Comparison of ENCODE assay signal across 25 cellular contexts in genomic region chr1:167775178-167775577, GRCh38. TPM values are rescaled to one million over a fixed set of nuclear protein-coding genes. Genes with fewer than 3 reads are reported as not detected.
DNase-seq lines count a peak whose midpoint lies in the region; ATAC-seq, FAIRE-seq and TF ChIP-seq lines count a peak whose summit lies in the region.
"Had no signal": no experiment of that assay in that cellular context is flagged by ENCODE, and none has a peak within 500 bp of the region (broad histone marks: within the 10 kb centered on the region; RNA-seq: fewer than 3 reads in every experiment).

No MANE protein-coding gene starts in this region.

- no peak overlapping the region for H3K4me3 ChIP-seq in IMR-90 (ENCODE audit: insufficient read depth, low read depth, low read length)
- H3K4me3 ChIP-seq in bronchial epithelial cell (ENCODE audit: low read depth, low read length) = no peak overlapping the region
- no peak overlapping the region for H3K4me3 ChIP-seq in gastroesophageal sphincter
- H3K4me3 ChIP-seq: dorsolateral prefrontal cortex, GM12878, heart left ventricle, left lung, skin epidermis, thyroid gland had no signal

- no peak overlapping the region for H3K4me2 ChIP-seq in IMR-90 (ENCODE audit: low read depth, low read length)

- no peaks in the 10 kb centered on the region for H3K27me3 ChIP-seq in IMR-90 (ENCODE audit: control insufficient read depth, insufficient read depth, low read length)
- H3K27me3 ChIP-seq in bronchial epithelial cell (ENCODE audit: control insufficient read depth, insufficient read depth, low read length) = no peaks in the 10 kb centered on the region
- H3K27me3 ChIP-seq in gastroesophageal sphincter = no peaks in the 10 kb centered on the region
- H3K27me3 ChIP-seq: dorsolateral prefrontal cortex, heart left ventricle, left lung, thyroid gland had no signal

- H4K8ac ChIP-seq in IMR-90 (ENCODE audit: low read depth in 2 of 2, low read length in 2 of 2) = no peak overlapping the region

- CTCF ChIA-PET in IMR-90 (lab: Yijun Ruan, JAX) = interaction anchor here (1.6 kb wide), 1 partner anchor 10 kb away, joined by 4 read pairs; no protein-coding TSS in a partner anchor

- intact Hi-C loops in IMR-90 (cut with micrococcal nuclease) = loop anchor here (5.0 kb wide), 1 partner anchor 48 kb away; no protein-coding TSS in a partner anchor

- no peak overlapping the region for H3K18ac ChIP-seq in IMR-90 (ENCODE audit: low read depth, low read length)

- no peak overlapping the region for H2AK5ac ChIP-seq in IMR-90 (ENCODE audit: low read depth, low read length)

- TF ChIP-seq CTCF in IMR-90 (conservative IDR thresholded peaks at IDR 0.05; ENCODE audit: low read depth, low read length) = no peak
- TF ChIP-seq CTCF in bronchial epithelial cell (IDR thresholded peaks at IDR 0.05; ENCODE audit: insufficient read depth, low read length, severe bottlenecking) = no peak
- TF ChIP-seq CTCF in gastroesophageal sphincter (IDR thresholded peaks at IDR 0.05) = no peak

- TF ChIP-seq RAD21 in IMR-90 (IDR thresholded peaks at IDR 0.05; ENCODE audit: low read length) = no peak

- 0 out of 2 replicates have a peak overlapping the region, but pooled peaks have one; percentile 31 for H3K4ac ChIP-seq in IMR-90 (ENCODE audit: low read depth, low read length)

- H3K9me3 ChIP-seq in IMR-90 (ENCODE audit: control insufficient read depth, insufficient read depth, low read length) (no peaks in the 10 kb centered on the region), gastroesophageal sphincter (no peaks in the 10 kb centered on the region)
- H3K9me3 ChIP-seq: heart left ventricle, left lung, thyroid gland had no signal

- FAIRE-seq in bronchial epithelial cell (lab: Jason Lieb, UNC) = no peak
- FAIRE-seq: GM12878, GM19239, H1, TTC549 had no signal

- H3K23ac ChIP-seq in IMR-90 (ENCODE audit: low read depth, low read length) = peak overlapping the region; percentile 48

- H4K91ac ChIP-seq in IMR-90 (ENCODE audit: insufficient read depth, low read depth, low read length) = no peak overlapping the region

- no peak overlapping the region for H2AK9ac ChIP-seq in IMR-90 (replicated peaks; ENCODE audit: low read depth, low read length, poor library complexity)

- peaks cover 26 to 48% of the 10 kb centered on the region in 2 experiments for H3K79me1 ChIP-seq in IMR-90 (ENCODE audit: low read depth in 1 of 2, low read length in 2 of 2)

- peaks cover 18% of the 10 kb centered on the region; the same call in 1 of the 2 replicates for H4K20me1 ChIP-seq in IMR-90 (ENCODE audit: insufficient read depth, low read length)

- H2BK20ac ChIP-seq in IMR-90 (ENCODE audit: low read depth, low read length) = no peak overlapping the region

- no peak for TF ChIP-seq EP300 in gastroesophageal sphincter (IDR thresholded peaks at IDR 0.05)

- DNase-seq in Daoy (ENCODE audit: low read depth) = peak; percentile 32
- peak; percentile 77 for DNase-seq in IMR-90
- peak; percentile 62 for DNase-seq in bronchial epithelial cell (ENCODE audit: low read depth)
- peak; percentile 87 for DNase-seq in iris pigment epithelial cell (ENCODE audit: low read depth)
- DNase-seq in DMS153 (lab: John Stamatoyannopoulos, UW) = no peak
- no peak for DNase-seq in C1 segment of cervical spinal cord (lab: John Stamatoyannopoulos, UW)
- no peak for DNase-seq in NCI-H2107 treated with DMSO at 0.1 percent for 48 hours (lab: John Stamatoyannopoulos, UW; ENCODE audit: unreplicated experiment)
- DNase-seq: activated CD4-positive, alpha-beta T cell treated with anti-CD3 and anti-CD28 coated beads for 4 hours; CD4-positive, CD25-positive, alpha-beta regulatory T cell; DMS 273 treated with DMSO at 0.1 percent for 48 hours; dorsolateral prefrontal cortex; erythroblast; heart left ventricle; Kasumi-1; left lung; NCI-H1417; NCI-H524; stimulated activated naive CD4-positive, alpha-beta T cell; thyroid gland had no signal

- WGBS in IMR-90 (ENCODE audit: extremely low coverage in 2 of 2, insufficient read length in 1 of 2), 2 experiments = no CpG with 5 or more reads among the region's 2 CpGs
- WGBS in gastroesophageal sphincter (ENCODE audit: low coverage in 1 of 2), 2 donors = 46 to 100% methylated on average over 1 to 2 of the region's 2 CpGs

- in situ Hi-C loops in IMR-90 (cut with MboI; ENCODE audit: low sequenced_read_pairs) = no loop called here

- ATAC-seq in IMR-90 (ENCODE audit: low read depth) (no peak), gastroesophageal sphincter (no peak)
- ATAC-seq: GM12878, heart left ventricle, left lung had no signal

- peaks cover 8% of the 10 kb centered on the region for H3K4me1 ChIP-seq in IMR-90 (ENCODE audit: control insufficient read depth, insufficient read depth, low read length)
- H3K4me1 ChIP-seq in gastroesophageal sphincter = peaks cover 0 to 16% (median 0%) of the 10 kb centered on the region in 3 donors
- H3K4me1 ChIP-seq: thyroid gland had no signal

- POLR2A ChIA-PET in IMR-90 (lab: Charles Lee; ENCODE audit: unreplicated experiment) = no interaction called here

- BruUV-seq in IMR-90 (replicated peaks; lab: Mats Ljungman, UMichigan) = no TSS peak

- no peak overlapping the region for H3K27ac ChIP-seq in IMR-90 (ENCODE audit: insufficient read depth, low read length)
- no peak overlapping the region for H3K27ac ChIP-seq in gastroesophageal sphincter
- H3K27ac ChIP-seq: dorsolateral prefrontal cortex, heart left ventricle, thyroid gland had no signal

- no peak for TF ChIP-seq POLR2A in IMR-90 (IDR thresholded peaks at IDR 0.05; ENCODE audit: low read depth, low read length)
- TF ChIP-seq POLR2A in gastroesophageal sphincter (IDR thresholded peaks at IDR 0.05) = no peak

- H2BK120ac ChIP-seq in IMR-90 (ENCODE audit: low read depth, low read length) = no peak overlapping the region

- no peak overlapping the region; the same call in 2 of the 3 replicates for H2BK15ac ChIP-seq in IMR-90 (ENCODE audit: low read depth, low read length)

- dilution Hi-C loops in IMR-90 (cut with HindIII; ENCODE audit: low sequenced_read_pairs, unreplicated experiment) = no loop called here

- H3K36me3 ChIP-seq in IMR-90 (ENCODE audit: control insufficient read depth, insufficient read depth, low read length) (peaks cover 16% of the 10 kb centered on the region), bronchial epithelial cell (ENCODE audit: control insufficient read depth, insufficient read depth, low read length) (peaks cover 12% of the 10 kb centered on the region), gastroesophageal sphincter (peaks cover 0 to 72% of the 10 kb centered on the region in 2 donors)
- H3K36me3 ChIP-seq: thyroid gland had no signal

- H2AFZ ChIP-seq in IMR-90 (replicated peaks; ENCODE audit: low read length, poor library complexity) = no peak overlapping the region

- H3K9me1 ChIP-seq in IMR-90 (ENCODE audit: insufficient read depth, low read length) = peaks cover 11% of the 10 kb centered on the region; the same call in 1 of the 2 replicates

- H4K5ac ChIP-seq in IMR-90 (ENCODE audit: low read depth, low read length) = no peak overlapping the region

- no peak overlapping the region for H3K9ac ChIP-seq in IMR-90 (ENCODE audit: low read depth, low read length)

- H3K56ac ChIP-seq in IMR-90 (ENCODE audit: extremely low read depth, insufficient read depth, low read length) = no peak overlapping the region

- no peak overlapping the region for H3K14ac ChIP-seq in IMR-90 (replicated peaks; ENCODE audit: low read depth, low read length)

- H2BK5ac ChIP-seq in IMR-90 (ENCODE audit: low read depth, low read length, poor library complexity, severe bottlenecking) = peak overlapping the region; percentile 6

TF ChIP-seq in IMR-90, 13 proteins besides CTCF, POLR2A, EP300 and RAD21:
- no peak for TF ChIP-seq ELK1 (IDR thresholded peaks at IDR 0.05; ENCODE audit: borderline replicate concordance, low read depth, low read length)
- TF ChIP-seq MAZ (IDR thresholded peaks at IDR 0.05; ENCODE audit: borderline replicate concordance, low read depth, low read length) = no peak
- no peak; the same call in 1 of the 2 replicates for TF ChIP-seq FOS (IDR thresholded peaks at IDR 0.05; ENCODE audit: low read depth, low read length)
- TF ChIP-seq MXI1 (IDR thresholded peaks at IDR 0.05; ENCODE audit: borderline replicate concordance, low read depth, low read length) = no peak
- no peak for TF ChIP-seq USF2 (IDR thresholded peaks at IDR 0.05; ENCODE audit: low read depth, low read length)
- no peak for TF ChIP-seq RFX5 (IDR thresholded peaks at IDR 0.05; ENCODE audit: low read depth, low read length)
- TF ChIP-seq NFE2L2 (IDR thresholded peaks at IDR 0.05; ENCODE audit: low read depth, low read length) = no peak
- no peak for TF ChIP-seq SMC3 (IDR thresholded peaks at IDR 0.05; ENCODE audit: low read depth, low read length)
- TF ChIP-seq BHLHE40 (IDR thresholded peaks at IDR 0.05; ENCODE audit: low read depth, low read length) = no peak
- TF ChIP-seq CHD1 (IDR thresholded peaks at IDR 0.05; ENCODE audit: low read depth, low read length) = no peak
- TF ChIP-seq MAFK (IDR thresholded peaks at IDR 0.05; ENCODE audit: low read depth, low read length) = no peak
- no peak for TF ChIP-seq CEBPB (IDR thresholded peaks at IDR 0.05; ENCODE audit: low read depth, low read length)
- no peak for TF ChIP-seq RCOR1 (IDR thresholded peaks at IDR 0.05; ENCODE audit: insufficient replicate concordance, low read length)

RNA-seq across cellular contexts. Expression of gene MPZL1, which starts 53.4 kb away (rescaled TPM):
- 52.1 and 66.0 TPM in 2 replicates for total RNA-seq in Daoy (2014; rRNA removed; shearing (Covaris generic))
- total RNA-seq in IMR-90 (2012; rRNA removed) = 81.7 and 87.3 TPM in 2 replicates
- 48.0 and 55.3 TPM in 2 replicates for polyA plus RNA-seq in IMR-90 (2012; rRNA removed)
- polyA plus RNA-seq in IMR-90 (2012; cell fraction: cytosol; rRNA removed) = 28.8 and 39.7 TPM in 2 replicates
- 22.6 and 65.6 TPM in 2 replicates for polyA plus RNA-seq in IMR-90 (2012; cell fraction: nucleus; rRNA removed; ENCODE audit: low replicate concordance)
- total RNA-seq in bronchial epithelial cell = 69.8 and 95.6 TPM in 2 replicates
- 100 to 1,000 TPM in 1 of 4 donors, 10 to 100 TPM in 3; 83.7 to 127 (median 95.8) TPM for total RNA-seq in gastroesophageal sphincter

Comparison
In these comparisons a context has a peak if more than half of its experiments do, and no peak if none do; other contexts are left out.
1. DNase-seq: peak in Daoy (single experiment), IMR-90 (single experiment), bronchial epithelial cell (single experiment) and iris pigment epithelial cell (single experiment); none in DMS153 (single experiment), C1 segment of cervical spinal cord (0 of 14) and NCI-H2107 treated with DMSO at 0.1 percent for 48 hours (single experiment).